ENCODE assay signal across 21 cellular contexts in genomic region chr2:187775651-187776050, GRCh38.
DNase-seq lines count a peak whose midpoint lies in the region; ATAC-seq and TF ChIP-seq lines count a peak whose summit lies in the region.
"Had no signal": no experiment of that assay in that cellular context is flagged by ENCODE, and none has a peak within 500 bp of the region (broad histone marks: within the 10 kb centered on the region; RNA-seq: fewer than 3 reads in every experiment).

No MANE protein-coding gene starts in this region.

- ATAC-seq in GM19455 (IDR thresholded peaks at IDR 0.05; ENCODE audit: unreplicated experiment) (no peak), heart left ventricle (no peak)
- ATAC-seq: HepG2 had no signal

- intact Hi-C loops in heart left ventricle (cut with DNase I): no loop called here

- H3K9me3 ChIP-seq in heart left ventricle: peaks cover 0 to 4% (median 0%) of the 10 kb centered on the region in 12 donors

- H3K56ac ChIP-seq in mesendoderm (ENCODE audit: low read length): no peak overlapping the region

- H4K8ac ChIP-seq in mesendoderm (ENCODE audit: low read depth, low read length): no peak overlapping the region

- no peak for TF ChIP-seq POLR2A in heart left ventricle (IDR thresholded peaks at IDR 0.05)

- no peaks in the 10 kb centered on the region for H3K27me3 ChIP-seq in brain microvascular endothelial cell (replicated peaks)
- no peaks in the 10 kb centered on the region for H3K27me3 ChIP-seq in heart left ventricle
- H3K27me3 ChIP-seq in mesendoderm (ENCODE audit: insufficient read depth, low read length, poor library complexity): no peaks in the 10 kb centered on the region

- H3K79me1 ChIP-seq in mesendoderm (ENCODE audit: low read length): no peaks in the 10 kb centered on the region

- WGBS in heart left ventricle, 4 donors: 61 to 72% (median 71%) methylated on average over 1 of the region's 1 CpG
- no CpG with 5 or more reads among the region's 1 CpG for WGBS in mesendoderm (ENCODE audit: extremely low coverage, insufficient coverage, low lambda C conversion rate)

- H2AK5ac ChIP-seq in mesendoderm (ENCODE audit: low read length): no peak overlapping the region

- no peak overlapping the region for H2BK120ac ChIP-seq in mesendoderm (ENCODE audit: low read depth, low read length)

- in situ Hi-C loops in brain microvascular endothelial cell (cut with HindIII; ENCODE audit: low pct_ligation_motif_present, low sequenced_read_pairs): no loop called here

- TF ChIP-seq CTCF in brain microvascular endothelial cell (IDR thresholded peaks at IDR 0.05; ENCODE audit: low read depth, low read length, missing control alignments) (no peak), heart left ventricle (IDR thresholded peaks at IDR 0.05) (no peak)

- no peaks in the 10 kb centered on the region for H3K79me2 ChIP-seq in mesendoderm (ENCODE audit: control insufficient read depth, insufficient read depth, low read length)

- H4K5ac ChIP-seq in mesendoderm (ENCODE audit: low read length): no peak overlapping the region

- H3K4me3 ChIP-seq in brain microvascular endothelial cell (ENCODE audit: low read depth, low read length): no peak overlapping the region
- H3K4me3 ChIP-seq in heart left ventricle: no peak overlapping the region
- H3K4me3 ChIP-seq in mesendoderm (ENCODE audit: low read length): no peak overlapping the region

- H3K9ac ChIP-seq in mesendoderm (ENCODE audit: low read length): no peak overlapping the region

- no peak overlapping the region for H3K27ac ChIP-seq in brain microvascular endothelial cell
- H3K27ac ChIP-seq in heart left ventricle: no peak overlapping the region
- no peak overlapping the region for H3K27ac ChIP-seq in mesendoderm (ENCODE audit: low read depth, low read length)
- H3K27ac ChIP-seq: HL-60 had no signal

- H3K4me1 ChIP-seq in heart left ventricle (no peaks in the 10 kb centered on the region), mesendoderm (ENCODE audit: control insufficient read depth, low read depth, low read length) (no peaks in the 10 kb centered on the region)

- no peak overlapping the region for H3K23ac ChIP-seq in mesendoderm (ENCODE audit: low read length)

- peak; percentile 36 for DNase-seq in ELR (ENCODE audit: low read depth)
- DNase-seq in M059J (ENCODE audit: low read depth): peak; percentile 1
- DNase-seq in brain microvascular endothelial cell: peak; percentile 22
- peak; percentile 2 for DNase-seq in medulla oblongata (ENCODE audit: extremely low spot score)
- DNase-seq in heart left ventricle: no peak
- no peak for DNase-seq in mesendoderm
- DNase-seq: DMS53, GF-D8, KG1, NCI-H1105, NCI-H146, NCI-H2029, NCI-H2171, NCI-H446, NCI-H526, PC-3, Right ventricle myocardium superior, SW 1271 had no signal

- H3K18ac ChIP-seq in mesendoderm (ENCODE audit: low read length): no peak overlapping the region

- no peak overlapping the region for H3K4me2 ChIP-seq in mesendoderm (ENCODE audit: low read length)

- no peak overlapping the region for H3K4ac ChIP-seq in mesendoderm (ENCODE audit: low read depth, low read length)

- no peak overlapping the region for H2BK5ac ChIP-seq in mesendoderm (ENCODE audit: low read length)

- H3K36me3 ChIP-seq in brain microvascular endothelial cell (replicated peaks) (no peaks in the 10 kb centered on the region), heart left ventricle (no peaks in the 10 kb centered on the region), mesendoderm (ENCODE audit: control insufficient read depth, insufficient read depth, low read length) (no peaks in the 10 kb centered on the region)

- no peak overlapping the region for H2BK15ac ChIP-seq in mesendoderm (replicated peaks; ENCODE audit: low read depth)

Comparison
In these comparisons a context has a peak if more than half of its experiments do, and no peak if none do; other contexts are left out.
1. DNase-seq: peak in ELR (single experiment), M059J (single experiment), brain microvascular endothelial cell (single experiment) and medulla oblongata (single experiment); none in heart left ventricle (0 of 5) and mesendoderm (single experiment).